In the genomic region with DNA sequence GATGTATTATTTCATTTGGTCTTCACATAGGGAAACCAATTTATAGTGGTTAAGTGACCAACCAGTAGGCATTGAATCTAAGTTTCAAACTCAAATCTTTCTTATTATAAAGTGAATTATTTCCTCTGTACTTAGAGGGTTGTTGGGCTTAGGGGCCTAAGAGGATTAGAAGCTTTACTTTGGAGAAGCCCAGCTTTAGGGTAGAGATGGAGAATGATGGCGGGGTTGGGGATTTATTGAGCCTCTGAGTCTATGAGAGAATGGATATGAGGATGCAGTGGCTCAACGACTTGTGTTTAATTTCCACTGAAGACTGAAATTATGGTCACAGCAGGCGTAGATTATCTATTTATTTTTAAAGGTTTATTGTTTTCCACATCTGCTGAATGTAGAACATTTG, we compare ENCODE assay signal across 25 cellular contexts. TPM values are rescaled to one million over a fixed set of nuclear protein-coding genes. Genes with fewer than 3 reads are reported as not detected.
"Had no signal": no experiment of that assay in that cellular context is flagged by ENCODE, and none has a peak within 500 bp of the region (broad histone marks: within the 10 kb centered on the region; RNA-seq: fewer than 3 reads in every experiment).

No MANE protein-coding gene starts in this region.

- H3K9ac ChIP-seq: SK-N-SH had no signal

- ATAC-seq: activated CD4-positive, alpha-beta T cell treated with anti-CD3 and anti-CD28 coated beads for 36 hours; body of pancreas; K562 had no signal

- H3K27me3 ChIP-seq: ascending aorta, body of pancreas, SJCRH30 had no signal

- H3K9me3 ChIP-seq: ascending aorta, body of pancreas, SJCRH30, SK-N-SH had no signal

- H3K9me3 Mint-ChIP-seq: activated CD4-positive, alpha-beta memory T cell treated with anti-CD3 and anti-CD28 coated beads, Interleukin-2, amount 10 ng/mL, durations not matched to agents 7 days and 5 days; activated naive CD4-positive, alpha-beta T cell treated with anti-CD3 and anti-CD28 coated beads, Interleukin-2, amount 50 U/mL, for 24 hours; central memory CD8-positive, alpha-beta T cell had no signal

- H3K27ac Mint-ChIP-seq: activated CD4-positive, alpha-beta memory T cell treated with anti-CD3 and anti-CD28 coated beads, Interleukin-2, amount 10 ng/mL, durations not matched to agents 7 days and 5 days; activated CD4-positive, alpha-beta T cell treated with anti-CD3 and anti-CD28 coated beads for 36 hours; activated naive CD4-positive, alpha-beta T cell treated with anti-CD3 and anti-CD28 coated beads, Interleukin-2, amount 50 U/mL, for 24 hours had no signal

- H3K4me3 Mint-ChIP-seq: activated CD4-positive, alpha-beta memory T cell treated with anti-CD3 and anti-CD28 coated beads, Interleukin-2, amount 10 ng/mL, durations not matched to agents 7 days and 5 days; activated CD4-positive, alpha-beta T cell treated with anti-CD3 and anti-CD28 coated beads for 36 hours; activated naive CD4-positive, alpha-beta T cell treated with anti-CD3 and anti-CD28 coated beads, Interleukin-2, amount 50 U/mL, for 24 hours; central memory CD8-positive, alpha-beta T cell had no signal

- H3K36me3 ChIP-seq: ascending aorta, SJCRH30 had no signal

- H3K4me2 ChIP-seq: SK-N-SH had no signal

- H3K4me3 ChIP-seq: ascending aorta, body of pancreas, K562, SJCRH30 had no signal

- H3K27ac ChIP-seq: ascending aorta, body of pancreas, VCaP had no signal

- H3K4me1 Mint-ChIP-seq: activated CD4-positive, alpha-beta memory T cell treated with anti-CD3 and anti-CD28 coated beads, Interleukin-2, amount 10 ng/mL, durations not matched to agents 7 days and 5 days; activated CD4-positive, alpha-beta T cell treated with anti-CD3 and anti-CD28 coated beads for 36 hours; activated naive CD4-positive, alpha-beta T cell treated with anti-CD3 and anti-CD28 coated beads, Interleukin-2, amount 50 U/mL, for 24 hours; central memory CD8-positive, alpha-beta T cell had no signal

- DNase-seq: activated CD4-positive, alpha-beta memory T cell treated with anti-CD3 and anti-CD28 coated beads, Interleukin-2, amount 10 ng/mL, durations not matched to agents 7 days and 5 days; activated CD4-positive, alpha-beta T cell treated with anti-CD3 and anti-CD28 coated beads for 36 hours; activated CD4-positive, alpha-beta T cell treated with anti-CD3 and anti-CD28 coated beads, Interleukin-2, amount 50 U/mL, for 1 hour; activated CD8-positive, alpha-beta memory T cell treated with anti-CD3 and anti-CD28 coated beads, Interleukin-2, amount 50 U/mL, for 4 hours; activated naive CD4-positive, alpha-beta T cell; amniotic stem cell; body of pancreas; Karpas-422; NCI-H1105 treated with DMSO at 0.1 percent for 48 hours; NCI-H1436 treated with DMSO at 0.1 percent for 48 hours; NCI-H187; NCI-H2081 treated with DMSO at 0.1 percent for 48 hours; NCI-H446 treated with DMSO at 0.1 percent for 48 hours; NCI-H526 treated with DMSO at 0.1 percent for 48 hours; SJCRH30; SK-N-SH; T-helper 1 cell had no signal

- H3K27me3 Mint-ChIP-seq: activated CD4-positive, alpha-beta memory T cell treated with anti-CD3 and anti-CD28 coated beads, Interleukin-2, amount 10 ng/mL, durations not matched to agents 7 days and 5 days; activated CD4-positive, alpha-beta T cell treated with anti-CD3 and anti-CD28 coated beads for 36 hours; activated naive CD4-positive, alpha-beta T cell treated with anti-CD3 and anti-CD28 coated beads, Interleukin-2, amount 50 U/mL, for 24 hours had no signal

RNA-seq across cellular contexts. Expression of a gene that starts 55.5 kb away (rescaled TPM):
- total RNA-seq: activated CD4-positive, alpha-beta memory T cell treated with anti-CD3 and anti-CD28 coated beads, Interleukin-2, amount 10 ng/mL, durations not matched to agents 7 days and 5 days; activated CD4-positive, alpha-beta T cell treated with anti-CD3 and anti-CD28 coated beads for 36 hours; ascending aorta; body of pancreas; K562; OCI-LY7; RPMI7951; SJCRH30; T-helper 2 cell treated with Interferon-gamma antibody and Interleukin-4, amounts not matched to agents 100 ng/mL and 5 ng/mL, for 36 hours had no signal
- polyA plus RNA-seq: K562, SK-N-SH had no signal
